Comparison of ENCODE assay signal across 1 cellular context in the genomic region with DNA sequence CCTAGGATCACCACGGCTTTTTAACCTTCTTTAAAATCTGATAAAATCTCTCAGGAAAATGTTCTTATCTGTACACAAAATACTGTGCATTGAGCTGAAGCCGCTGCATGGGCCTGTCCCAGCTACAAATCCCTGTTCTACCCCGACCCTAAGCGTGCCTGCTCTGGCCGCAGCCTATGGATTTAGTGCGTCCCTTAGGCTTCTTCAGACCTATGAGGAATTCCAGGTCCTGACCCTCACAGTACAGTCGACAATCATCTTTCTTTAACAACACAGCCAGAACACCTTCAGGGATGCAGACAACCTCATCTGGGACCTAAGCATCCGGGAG.
TF ChIP-seq lines count a peak whose summit lies in the region.

No MANE protein-coding gene starts in this region.

TF ChIP-seq in A549, 52 proteins besides CTCF, POLR2A, EP300 and RAD21 (continued from another document):
- no peak for TF ChIP-seq CBX8 (IDR thresholded peaks at IDR 0.05)
- TF ChIP-seq, protein P1, sequence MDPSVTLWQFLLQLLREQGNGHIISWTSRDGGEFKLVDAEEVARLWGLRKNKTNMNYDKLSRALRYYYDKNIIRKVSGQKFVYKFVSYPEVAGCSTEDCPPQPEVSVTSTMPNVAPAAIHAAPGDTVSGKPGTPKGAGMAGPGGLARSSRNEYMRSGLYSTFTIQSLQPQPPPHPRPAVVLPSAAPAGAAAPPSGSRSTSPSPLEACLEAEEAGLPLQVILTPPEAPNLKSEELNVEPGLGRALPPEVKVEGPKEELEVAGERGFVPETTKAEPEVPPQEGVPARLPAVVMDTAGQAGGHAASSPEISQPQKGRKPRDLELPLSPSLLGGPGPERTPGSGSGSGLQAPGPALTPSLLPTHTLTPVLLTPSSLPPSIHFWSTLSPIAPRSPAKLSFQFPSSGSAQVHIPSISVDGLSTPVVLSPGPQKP (IDR thresholded peaks at IDR 0.05; ENCODE audit: low read depth, low read length), result no peak
- TF ChIP-seq, protein P2, sequence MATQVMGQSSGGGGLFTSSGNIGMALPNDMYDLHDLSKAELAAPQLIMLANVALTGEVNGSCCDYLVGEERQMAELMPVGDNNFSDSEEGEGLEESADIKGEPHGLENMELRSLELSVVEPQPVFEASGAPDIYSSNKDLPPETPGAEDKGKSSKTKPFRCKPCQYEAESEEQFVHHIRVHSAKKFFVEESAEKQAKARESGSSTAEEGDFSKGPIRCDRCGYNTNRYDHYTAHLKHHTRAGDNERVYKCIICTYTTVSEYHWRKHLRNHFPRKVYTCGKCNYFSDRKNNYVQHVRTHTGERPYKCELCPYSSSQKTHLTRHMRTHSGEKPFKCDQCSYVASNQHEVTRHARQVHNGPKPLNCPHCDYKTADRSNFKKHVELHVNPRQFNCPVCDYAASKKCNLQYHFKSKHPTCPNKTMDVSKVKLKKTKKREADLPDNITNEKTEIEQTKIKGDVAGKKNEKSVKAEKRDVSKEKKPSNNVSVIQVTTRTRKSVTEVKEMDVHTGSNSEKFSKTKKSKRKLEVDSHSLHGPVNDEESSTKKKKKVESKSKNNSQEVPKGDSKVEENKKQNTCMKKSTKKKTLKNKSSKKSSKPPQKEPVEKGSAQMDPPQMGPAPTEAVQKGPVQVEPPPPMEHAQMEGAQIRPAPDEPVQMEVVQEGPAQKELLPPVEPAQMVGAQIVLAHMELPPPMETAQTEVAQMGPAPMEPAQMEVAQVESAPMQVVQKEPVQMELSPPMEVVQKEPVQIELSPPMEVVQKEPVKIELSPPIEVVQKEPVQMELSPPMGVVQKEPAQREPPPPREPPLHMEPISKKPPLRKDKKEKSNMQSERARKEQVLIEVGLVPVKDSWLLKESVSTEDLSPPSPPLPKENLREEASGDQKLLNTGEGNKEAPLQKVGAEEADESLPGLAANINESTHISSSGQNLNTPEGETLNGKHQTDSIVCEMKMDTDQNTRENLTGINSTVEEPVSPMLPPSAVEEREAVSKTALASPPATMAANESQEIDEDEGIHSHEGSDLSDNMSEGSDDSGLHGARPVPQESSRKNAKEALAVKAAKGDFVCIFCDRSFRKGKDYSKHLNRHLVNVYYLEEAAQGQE (IDR thresholded peaks at IDR 0.05), result no peak
- TF ChIP-seq, protein P3, sequence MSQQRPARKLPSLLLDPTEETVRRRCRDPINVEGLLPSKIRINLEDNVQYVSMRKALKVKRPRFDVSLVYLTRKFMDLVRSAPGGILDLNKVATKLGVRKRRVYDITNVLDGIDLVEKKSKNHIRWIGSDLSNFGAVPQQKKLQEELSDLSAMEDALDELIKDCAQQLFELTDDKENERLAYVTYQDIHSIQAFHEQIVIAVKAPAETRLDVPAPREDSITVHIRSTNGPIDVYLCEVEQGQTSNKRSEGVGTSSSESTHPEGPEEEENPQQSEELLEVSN (IDR thresholded peaks at IDR 0.05; ENCODE audit: borderline replicate concordance, low read depth), result no peak
- TF ChIP-seq FOXS1 (CRISPR knock-in tag; IDR thresholded peaks at IDR 0.05), result no peak
- no peak for TF ChIP-seq HOXA7 (CRISPR knock-in tag; IDR thresholded peaks at IDR 0.05)
- TF ChIP-seq, protein P4, sequence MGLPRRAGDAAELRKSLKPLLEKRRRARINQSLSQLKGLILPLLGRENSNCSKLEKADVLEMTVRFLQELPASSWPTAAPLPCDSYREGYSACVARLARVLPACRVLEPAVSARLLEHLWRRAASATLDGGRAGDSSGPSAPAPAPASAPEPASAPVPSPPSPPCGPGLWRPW (IDR thresholded peaks at IDR 0.05), result no peak
- no peak for TF ChIP-seq RCOR1 (IDR thresholded peaks at IDR 0.05; ENCODE audit: low read depth, low read length)
